ENCODE assay signal across 10 cellular contexts in the genomic region with DNA sequence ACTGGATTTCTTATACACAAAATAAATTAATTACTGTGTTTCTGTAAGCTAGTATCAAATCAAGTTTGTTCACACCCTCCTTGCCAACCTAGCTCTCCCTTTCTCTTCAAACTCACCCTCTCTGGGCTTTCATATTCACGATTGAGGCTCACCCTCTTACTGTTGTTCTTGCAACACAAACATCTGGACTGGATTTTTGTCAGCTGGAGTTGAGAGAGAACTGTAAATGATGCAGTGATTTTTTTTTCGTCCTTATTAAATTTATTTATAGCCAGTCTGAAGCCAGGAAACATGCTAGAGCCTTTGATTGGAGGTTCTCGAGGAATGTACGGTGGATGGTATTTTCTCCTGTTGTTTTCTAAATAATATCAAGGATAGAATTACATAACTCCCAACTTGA.
DNase-seq lines count a peak whose midpoint lies in the region; ATAC-seq, FAIRE-seq and TF ChIP-seq lines count a peak whose summit lies in the region.
"Had no signal": no experiment of that assay in that cellular context is flagged by ENCODE, and none has a peak within 500 bp of the region (broad histone marks: within the 10 kb centered on the region; RNA-seq: fewer than 3 reads in every experiment).

No MANE protein-coding gene starts in this region.

- H3K9me3 ChIP-seq in esophagus squamous epithelium (peaks cover 0 to 3% (median 0%) of the 10 kb centered on the region in 3 donors), uterus (no peaks in the 10 kb centered on the region)
- H3K9me3 ChIP-seq: testis had no signal

- H3K27ac ChIP-seq in esophagus squamous epithelium (peak overlapping the region in 3 of 4 donors; percentile 61 to 73 (median 72)), uterus (peak overlapping the region; percentile 73 to 78)
- H3K27ac ChIP-seq: testis had no signal

- 58 to 72% methylated on average over 4 of the region's 4 CpGs for WGBS in esophagus squamous epithelium, 2 donors

- TF ChIP-seq POLR2A in esophagus squamous epithelium (IDR thresholded peaks at IDR 0.05), result no peak
- TF ChIP-seq POLR2A in uterus (IDR thresholded peaks at IDR 0.05), result no peak
- TF ChIP-seq POLR2A in GM12892 (IDR thresholded peaks at IDR 0.05; ENCODE audit: low read depth, low read length), result no peak

- no peak for TF ChIP-seq CTCF in esophagus squamous epithelium (IDR thresholded peaks at IDR 0.05)
- TF ChIP-seq CTCF in uterus (IDR thresholded peaks at IDR 0.05), result no peak

- H3K36me3 Mint-ChIP-seq in naive B cell, result peaks cover 0 to 4% of the 10 kb centered on the region in 2 donors

- DNase-seq in NCI-H2196 treated with DMSO at 0.1 percent for 48 hours (lab: John Stamatoyannopoulos, UW; ENCODE audit: unreplicated experiment), result peak; percentile 83
- no peak for DNase-seq in NCI-H2196 (lab: John Stamatoyannopoulos, UW; ENCODE audit: unreplicated experiment)
- DNase-seq in esophagus squamous epithelium (lab: John Stamatoyannopoulos, UW), result no peak
- DNase-seq in naive B cell, result no peak
- DNase-seq in uterus, result no peak
- DNase-seq in DMS53 (lab: John Stamatoyannopoulos, UW), result no peak
- no peak for DNase-seq in GM12892 (ENCODE audit: insufficient read length)
- no peak for DNase-seq in T-helper 2 cell
- DNase-seq: testis had no signal

- no peak overlapping the region for H3K4me3 Mint-ChIP-seq in naive B cell
- H3K4me3 Mint-ChIP-seq: activated T-helper 1 cell treated with anti-CD3 and anti-CD28 coated beads, Interleukin-12 subunit alpha, Interleukin-12 subunit beta, Interleukin-2, Interleukin-4 antibody, amounts not matched to agents 30 ng/mL and 10 ng/mL and 1 ng/mL, durations not matched to agents 14 hours and 24 hours and 36 hours had no signal

- H3K36me3 ChIP-seq in esophagus squamous epithelium (no peaks in the 10 kb centered on the region), uterus (no peaks in the 10 kb centered on the region)

- intact Hi-C loops in esophagus squamous epithelium (cut with DNase I), result no loop called here
- intact Hi-C loops in uterus (cut with DNase I; ENCODE audit: low total_unique reads), result no loop called here

- peak overlapping the region in 4 of 6 donors; percentile 21 to 81 (median 37) for H3K27ac Mint-ChIP-seq in naive B cell
- H3K27ac Mint-ChIP-seq: activated T-helper 1 cell treated with anti-CD3 and anti-CD28 coated beads, Interleukin-12 subunit alpha, Interleukin-12 subunit beta, Interleukin-2, Interleukin-4 antibody, amounts not matched to agents 30 ng/mL and 10 ng/mL and 1 ng/mL, durations not matched to agents 14 hours and 24 hours and 36 hours had no signal

- no peak for ATAC-seq in naive B cell (ENCODE audit: low read depth in 2 of 2)

- H3K27me3 Mint-ChIP-seq in naive B cell, result no peaks in the 10 kb centered on the region

- H3K27me3 ChIP-seq in esophagus squamous epithelium (no peaks in the 10 kb centered on the region), uterus (no peaks in the 10 kb centered on the region)
- H3K27me3 ChIP-seq: testis had no signal

- peaks cover 37 to 77% (median 72%) of the 10 kb centered on the region in 3 donors for H3K4me1 Mint-ChIP-seq in naive B cell

- H3K4me1 ChIP-seq in esophagus squamous epithelium, result peaks cover 5 to 47% (median 15%) of the 10 kb centered on the region in 3 donors
- H3K4me1 ChIP-seq in uterus, result no peaks in the 10 kb centered on the region

- H3K9me3 Mint-ChIP-seq in naive B cell, result peaks cover 0 to 3% (median 0%) of the 10 kb centered on the region in 7 donors

- H3K4me3 ChIP-seq in esophagus squamous epithelium (no peak overlapping the region), uterus (no peak overlapping the region)
- H3K4me3 ChIP-seq: testis had no signal

- FAIRE-seq in GM12892 (lab: Jason Lieb, UNC), result no peak
